Comparison of ENCODE assay signal across 7 cellular contexts in the genomic region with DNA sequence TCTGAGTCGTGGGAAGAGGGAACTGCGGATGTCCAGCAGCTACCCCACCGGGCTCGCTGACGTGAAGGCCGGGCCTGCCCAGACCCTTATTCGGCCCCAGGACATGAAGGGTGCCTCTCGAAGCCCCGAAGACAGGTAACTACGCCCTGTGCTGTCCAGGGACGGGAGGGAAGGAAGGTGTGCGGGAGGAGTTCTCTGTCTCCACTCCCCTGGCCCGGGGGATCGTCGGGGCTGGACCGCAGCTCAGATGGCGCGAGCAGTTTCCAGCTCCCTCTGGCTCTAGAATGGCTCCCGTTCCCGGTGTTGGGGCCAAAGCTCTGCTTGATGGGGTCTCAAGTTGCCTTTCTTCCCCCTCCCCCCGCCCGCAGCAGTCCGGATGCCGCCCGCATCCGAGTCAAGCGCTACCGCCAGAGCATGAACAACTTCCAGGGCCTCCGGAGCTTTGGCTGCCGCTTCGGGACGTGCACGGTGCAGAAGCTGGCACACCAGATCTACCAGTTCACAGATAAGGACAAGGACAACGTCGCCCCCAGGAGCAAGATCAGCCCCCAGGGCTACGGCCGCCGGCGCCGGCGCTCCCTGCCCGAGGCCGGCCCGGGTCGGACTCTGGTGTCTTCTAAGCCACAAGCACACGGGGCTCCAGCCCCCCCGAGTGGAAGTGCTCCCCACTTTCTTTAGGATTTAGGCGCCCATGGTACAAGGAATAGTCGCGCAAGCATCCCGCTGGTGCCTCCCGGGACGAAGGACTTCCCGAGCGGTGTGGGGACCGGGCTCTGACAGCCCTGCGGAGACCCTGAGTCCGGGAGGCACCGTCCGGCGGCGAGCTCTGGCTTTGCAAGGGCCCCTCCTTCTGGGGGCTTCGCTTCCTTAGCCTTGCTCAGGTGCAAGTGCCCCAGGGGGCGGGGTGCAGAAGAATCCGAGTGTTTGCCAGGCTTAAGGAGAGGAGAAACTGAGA. TPM values are rescaled to one million over a fixed set of nuclear protein-coding genes. Genes with fewer than 3 reads are reported as not detected.
DNase-seq lines count a peak whose midpoint lies in the region; ATAC-seq, FAIRE-seq and TF ChIP-seq lines count a peak whose summit lies in the region.

No MANE protein-coding gene starts in this region.

- H3K36me3 ChIP-seq in PC-3 (ENCODE audit: low read depth, low read length) (no peaks in the 10 kb centered on the region), ectodermal cell (ENCODE audit: control insufficient read depth, insufficient read depth, low read length) (no peaks in the 10 kb centered on the region), mucosa of rectum (ENCODE audit: control insufficient read depth in 2 of 2, insufficient read depth in 2 of 2, low read length in 2 of 2) (no peaks in the 10 kb centered on the region)

- no peaks in the 10 kb centered on the region for H3F3A ChIP-seq in PC-3 (ENCODE audit: low read length, unreplicated experiment)

- no peak for TF ChIP-seq POLR2A in GM12891 (IDR thresholded peaks at IDR 0.05; ENCODE audit: low read depth, low read length)

- peaks cover 44% of the 10 kb centered on the region for H3K79me2 ChIP-seq in PC-3 (ENCODE audit: low read length)

- POLR2A ChIA-PET in PC-3 (lab: Charles Lee; ENCODE audit: unreplicated experiment), result interaction anchor here (0.6 kb wide), 1 partner anchor 190 kb away, joined by 19 read pairs; no protein-coding TSS in a partner anchor

- H3K9ac ChIP-seq in PC-3 (ENCODE audit: low read length) (peak overlapping the region; percentile 77), mucosa of rectum (ENCODE audit: low read depth in 1 of 2, low read length in 2 of 2) (peak overlapping the region; percentile 75 to 93)

- H3K4me3 ChIP-seq in PC-3 (ENCODE audit: low read length) (peak overlapping the region; percentile 93), ectodermal cell (ENCODE audit: insufficient read depth, low read depth, low read length) (peak overlapping the region; percentile 45), mucosa of rectum (ENCODE audit: low read length in 2 of 2) (peak overlapping the region; percentile 94 to 98)

- FAIRE-seq in GM12891 (lab: Jason Lieb, UNC), result peak; percentile 13

- TF ChIP-seq CTCF in PC-3 (conservative IDR thresholded peaks at IDR 0.05; ENCODE audit: low read depth, low read length), result no peak

- CTCF ChIA-PET in PC-3 (lab: Charles Lee), result interaction anchor here (1.3 kb wide), 1 partner anchor 436 kb away, joined by 7 read pairs; no protein-coding TSS in a partner anchor

- peaks cover 10% of the 10 kb centered on the region for H4K20me1 ChIP-seq in PC-3 (ENCODE audit: low read length)

- H3K27ac ChIP-seq in PC-3 (ENCODE audit: low read length), result peak overlapping the region; percentile 89
- no peak overlapping the region for H3K27ac ChIP-seq in ectodermal cell (ENCODE audit: insufficient read depth, low read depth, low read length, poor library complexity, severe bottlenecking)
- H3K27ac ChIP-seq in mucosa of rectum (ENCODE audit: low read depth in 2 of 2, low read length in 2 of 2), result peak overlapping the region; percentile 96 to 98

- H2AFZ ChIP-seq in PC-3 (ENCODE audit: low read length), result 0 out of 2 replicates have a peak overlapping the region, but pooled peaks have one; percentile 26

- ATAC-seq in PC-3 (no peak), GM18868 (IDR thresholded peaks at IDR 0.05; ENCODE audit: unreplicated experiment) (no peak), HG03095 (IDR thresholded peaks at IDR 0.05; ENCODE audit: unreplicated experiment) (no peak)

- WGBS in ectodermal cell, 2 experiments, result 1% methylated on average over 63 to 65 of the region's 65 CpGs

- no peaks in the 10 kb centered on the region for H3K9me2 ChIP-seq in PC-3 (replicated peaks; ENCODE audit: low read length)

- H3K4me1 ChIP-seq in PC-3 (ENCODE audit: insufficient read depth, low read length) (peaks cover 31% of the 10 kb centered on the region), ectodermal cell (ENCODE audit: control insufficient read depth, insufficient read depth, low read length) (peaks cover 30% of the 10 kb centered on the region), mucosa of rectum (ENCODE audit: control insufficient read depth in 2 of 2, insufficient read depth in 2 of 2, low read length in 2 of 2) (peaks cover 49 to 68% of the 10 kb centered on the region in 2 donors)

- no TSS peak for BruUV-seq in PC-3 (replicated peaks; lab: Mats Ljungman, UMichigan)

- no peaks in the 10 kb centered on the region for H3K27me3 ChIP-seq in PC-3 (ENCODE audit: low read length)
- H3K27me3 ChIP-seq in ectodermal cell (ENCODE audit: control insufficient read depth, insufficient read depth, low read length, poor library complexity, severe bottlenecking), result peaks cover 89% of the 10 kb centered on the region
- peaks cover 0 to 4% of the 10 kb centered on the region in 2 donors for H3K27me3 ChIP-seq in mucosa of rectum (ENCODE audit: control insufficient read depth in 2 of 2, insufficient read depth in 2 of 2, low read length in 2 of 2)

- H3K9me3 ChIP-seq in PC-3 (ENCODE audit: low read length), result no peaks in the 10 kb centered on the region
- H3K9me3 ChIP-seq in ectodermal cell (ENCODE audit: control insufficient read depth, low read length), result no peaks in the 10 kb centered on the region
- no peaks in the 10 kb centered on the region for H3K9me3 ChIP-seq in mucosa of rectum (ENCODE audit: control insufficient read depth in 2 of 2, low read length in 2 of 2)

- peak overlapping the region; percentile 96 for H3K4me2 ChIP-seq in PC-3 (ENCODE audit: low read length)

- DNase-seq in GM12891 (ENCODE audit: insufficient read length, low spot score) (no peak), PC-3 (peak; percentile 34), NCI-H510A (lab: John Stamatoyannopoulos, UW) (no peak)

- intact Hi-C loops in PC-3 (cut with micrococcal nuclease), result loop anchor here (5.0 kb wide), 4 partner anchors 61 to 694 kb away; no protein-coding TSS in a partner anchor

TF ChIP-seq in GM12891, 5 proteins besides CTCF, POLR2A, EP300 and RAD21:
- TF ChIP-seq POLR2AphosphoS5 (IDR thresholded peaks at IDR 0.05; ENCODE audit: low read depth, low read length), result no peak
- TF ChIP-seq SPI1 (IDR thresholded peaks at IDR 0.05; ENCODE audit: low read depth, low read length), result no peak
- TF ChIP-seq POU2F2 (IDR thresholded peaks at IDR 0.05; ENCODE audit: low read depth, low read length), result no peak
- no peak for TF ChIP-seq TAF1 (IDR thresholded peaks at IDR 0.05; ENCODE audit: low read depth, low read length)
- TF ChIP-seq PAX5 (IDR thresholded peaks at IDR 0.05; ENCODE audit: insufficient read depth, low read length, severe bottlenecking), result no peak

RNA-seq across cellular contexts. Expression of a gene that starts 1.4 kb away (rescaled TPM):
- 2.0 TPM for polyA plus RNA-seq in GM12891 (2012; ENCODE audit: low read depth, missing spikeins)
- 68.0 and 82.5 TPM in 2 replicates for total RNA-seq in PC-3 (2014; rRNA removed)
- 3.0 TPM for polyA plus RNA-seq in ectodermal cell (2013, experiment 1 of 4)
- polyA plus RNA-seq in ectodermal cell (2013, experiment 2 of 4), result 1.8 TPM
- 1.7 TPM for polyA plus RNA-seq in ectodermal cell (2013, experiment 3 of 4)
- 2.0 TPM for polyA plus RNA-seq in ectodermal cell (2013, experiment 4 of 4)

RNA-seq across cellular contexts. Expression of a gene that starts 12.2 kb away (rescaled TPM):
- 1.4 TPM for polyA plus RNA-seq in GM12891 (2012; ENCODE audit: low read depth, missing spikeins)
- total RNA-seq in PC-3 (2014; rRNA removed), result 30.3 and 31.3 TPM in 2 replicates
- 17.0 TPM for polyA plus RNA-seq in ectodermal cell (2013, experiment 1 of 4)
- 18.1 TPM for polyA plus RNA-seq in ectodermal cell (2013, experiment 2 of 4)
- 16.7 TPM for polyA plus RNA-seq in ectodermal cell (2013, experiment 3 of 4)
- polyA plus RNA-seq in ectodermal cell (2013, experiment 4 of 4), result 15.8 TPM

Comparison
In these comparisons a context has a peak if more than half of its experiments do, and no peak if none do; other contexts are left out.
1. H3K4me3 ChIP-seq: peak in every context shown above with its lines; median percentile 96 in mucosa of rectum; 93 in PC-3; 45 in ectodermal cell.